In genomic region chr3:134364061-134364935, GRCh38 we compare ENCODE assay signal across 9 cellular contexts. TPM values are rescaled to one million over a fixed set of nuclear protein-coding genes. Genes with fewer than 3 reads are reported as not detected.
DNase-seq lines count a peak whose midpoint lies in the region; ATAC-seq and TF ChIP-seq lines count a peak whose summit lies in the region.
"Had no signal": no experiment of that assay in that cellular context is flagged by ENCODE, and none has a peak within 500 bp of the region (broad histone marks: within the 10 kb centered on the region; RNA-seq: fewer than 3 reads in every experiment).

No MANE protein-coding gene starts in this region.

- H3K27ac ChIP-seq in tibial artery: peak overlapping the region; percentile 98 to 99

- peaks cover 28% of the 10 kb centered on the region for H3K36me3 ChIP-seq in Caco-2 (ENCODE audit: control insufficient read depth, insufficient read depth, low read length)
- H3K36me3 ChIP-seq in tibial artery: peaks cover 84 to 94% (median 89%) of the 10 kb centered on the region in 3 donors

- H3K36me3 Mint-ChIP-seq in Caco-2 (ENCODE audit: insufficient read depth, unreplicated experiment): peaks cover 100% of the 10 kb centered on the region
- no peaks in the 10 kb centered on the region for H3K36me3 Mint-ChIP-seq in activated T-helper 1 cell treated with anti-CD3 and anti-CD28 coated beads, Interleukin-12 subunit alpha, Interleukin-12 subunit beta, Interleukin-2, Interleukin-4 antibody, amounts not matched to agents 30 ng/mL and 10 ng/mL and 1 ng/mL, durations not matched to agents 14 hours and 24 hours and 36 hours (ENCODE audit: low read depth)
- H3K36me3 Mint-ChIP-seq: stimulated activated naive B cell treated with anti-CD40 and anti-IgM and Interleukin-4, amounts not matched to agents 10 μg/mL and 1 μg/mL and 100 μg/mL, for 72 hours had no signal

- ATAC-seq in esophagus mucosa: peak; percentile 87

- TF ChIP-seq CTCF in Caco-2 (IDR thresholded peaks at IDR 0.05; ENCODE audit: insufficient read depth in 1 of 2, low read depth in 1 of 2, low read length in 1 of 2, severe bottlenecking in 1 of 2, unreplicated experiment in 1 of 2): no peak
- no peak for TF ChIP-seq CTCF in tibial artery (IDR thresholded peaks at IDR 0.05)

- intact Hi-C loops in Caco-2 (cut with micrococcal nuclease; ENCODE audit: unreplicated experiment) (loop anchor here (1.0 to 2.0 kb wide), 3 partner anchors 10 to 151 kb away; partner anchors contain the start of gene AMOTL2), tibial artery (cut with DNase I; ENCODE audit: low total_unique reads) (loop anchor here (5.0 kb wide), 1 partner anchor 37 kb away; no protein-coding TSS in a partner anchor)
- intact Hi-C loops in activated T-helper 1 cell treated with anti-CD3 and anti-CD28 coated beads, Interleukin-12 subunit alpha, Interleukin-12 subunit beta, Interleukin-2, Interleukin-4 antibody, amounts not matched to agents 30 ng/mL and 10 ng/mL and 1 ng/mL, durations not matched to agents 14 hours and 24 hours and 36 hours (cut with micrococcal nuclease): no loop called here

- H3K27me3 Mint-ChIP-seq in Caco-2 (ENCODE audit: insufficient read depth, unreplicated experiment): no peaks in the 10 kb centered on the region
- peaks cover 36% of the 10 kb centered on the region for H3K27me3 Mint-ChIP-seq in activated T-helper 1 cell treated with anti-CD3 and anti-CD28 coated beads, Interleukin-12 subunit alpha, Interleukin-12 subunit beta, Interleukin-2, Interleukin-4 antibody, amounts not matched to agents 30 ng/mL and 10 ng/mL and 1 ng/mL, durations not matched to agents 14 hours and 24 hours and 36 hours (ENCODE audit: insufficient read depth)

- CTCF ChIA-PET in Caco-2 (lab: Charles Lee): interaction anchor here (0.6 to 3.1 kb wide), 11 partner anchors 10 to 152 kb away, joined by 3 to 29 read pairs (median 5); partner anchors contain the start of gene AMOTL2

- H3K4me3 ChIP-seq in Caco-2 (ENCODE audit: low read depth, low read length) (0 out of 2 replicates have a peak overlapping the region, but pooled peaks have one; percentile 6), tibial artery (peak overlapping the region; percentile 19 to 26)
- H3K4me3 ChIP-seq in Jurkat, Clone E6-1 (ENCODE audit: low read length): peak overlapping the region; percentile 49

- H3K27me3 ChIP-seq in Caco-2 (replicated peaks; ENCODE audit: control insufficient read depth, insufficient read depth, low read length) (no peaks in the 10 kb centered on the region), tibial artery (no peaks in the 10 kb centered on the region)

- H3K4me1 Mint-ChIP-seq in Caco-2 (ENCODE audit: low read depth, unreplicated experiment): peaks cover 42% of the 10 kb centered on the region
- peaks cover 13% of the 10 kb centered on the region for H3K4me1 Mint-ChIP-seq in activated T-helper 1 cell treated with anti-CD3 and anti-CD28 coated beads, Interleukin-12 subunit alpha, Interleukin-12 subunit beta, Interleukin-2, Interleukin-4 antibody, amounts not matched to agents 30 ng/mL and 10 ng/mL and 1 ng/mL, durations not matched to agents 14 hours and 24 hours and 36 hours (ENCODE audit: low read depth)

- POLR2A ChIA-PET in Caco-2 (lab: Charles Lee): interaction anchor here (0.6 to 4.1 kb wide), 16 partner anchors 8 to 122 kb away, joined by 3 to 70 read pairs (median 5); partner anchors contain the start of genes AMOTL2 and CEP63

- H3K9me3 Mint-ChIP-seq in Caco-2 (ENCODE audit: unreplicated experiment): no peaks in the 10 kb centered on the region
- no peaks in the 10 kb centered on the region for H3K9me3 Mint-ChIP-seq in activated T-helper 1 cell treated with anti-CD3 and anti-CD28 coated beads, Interleukin-12 subunit alpha, Interleukin-12 subunit beta, Interleukin-2, Interleukin-4 antibody, amounts not matched to agents 30 ng/mL and 10 ng/mL and 1 ng/mL, durations not matched to agents 14 hours and 24 hours and 36 hours
- H3K9me3 Mint-ChIP-seq: stimulated activated naive B cell treated with anti-CD40 and anti-IgM and Interleukin-4, amounts not matched to agents 10 μg/mL and 1 μg/mL and 100 μg/mL, for 72 hours had no signal

- H3K4me1 ChIP-seq in Caco-2: peaks cover 95% of the 10 kb centered on the region
- peaks cover 4 to 100% (median 96%) of the 10 kb centered on the region in 4 donors for H3K4me1 ChIP-seq in tibial artery

- H3K27ac Mint-ChIP-seq in Caco-2 (ENCODE audit: unreplicated experiment): peak overlapping the region; percentile 82
- no peak overlapping the region for H3K27ac Mint-ChIP-seq in activated T-helper 1 cell treated with anti-CD3 and anti-CD28 coated beads, Interleukin-12 subunit alpha, Interleukin-12 subunit beta, Interleukin-2, Interleukin-4 antibody, amounts not matched to agents 30 ng/mL and 10 ng/mL and 1 ng/mL, durations not matched to agents 14 hours and 24 hours and 36 hours
- H3K27ac Mint-ChIP-seq: stimulated activated naive B cell treated with anti-CD40 and anti-IgM and Interleukin-4, amounts not matched to agents 10 μg/mL and 1 μg/mL and 100 μg/mL, for 72 hours had no signal

- H3K9me3 ChIP-seq in Caco-2 (no peaks in the 10 kb centered on the region), tibial artery (no peaks in the 10 kb centered on the region)

- DNase-seq in Caco-2 (peak; percentile 95 to 97), midbrain (lab: John Stamatoyannopoulos, UW) (peak; percentile 84), tibial artery (peak; percentile 96 to 99), SHP77 (lab: John Stamatoyannopoulos, UW) (no peak)
- DNase-seq in Jurkat, Clone E6-1 (ENCODE audit: low read depth, low spot score): peak; percentile 56
- DNase-seq in activated CD4-positive, alpha-beta T cell treated with anti-CD3 and anti-CD28 coated beads, Interleukin-2, amount 50 U/mL, for 48 hours: peak; percentile 20 to 42
- no peak for DNase-seq in activated T-helper 1 cell treated with anti-CD3 and anti-CD28 coated beads, Interleukin-12 subunit alpha, Interleukin-12 subunit beta, Interleukin-2, Interleukin-4 antibody, amounts not matched to agents 30 ng/mL and 10 ng/mL and 1 ng/mL, durations not matched to agents 14 hours and 24 hours and 36 hours (ENCODE audit: low spot score)
- DNase-seq: stimulated activated naive B cell treated with anti-CD40 and anti-IgM and Interleukin-4, amounts not matched to agents 10 μg/mL and 1 μg/mL and 100 μg/mL, for 72 hours had no signal

- peak overlapping the region; percentile 70 for H3K4me3 Mint-ChIP-seq in Caco-2 (ENCODE audit: unreplicated experiment)
- no peak overlapping the region for H3K4me3 Mint-ChIP-seq in activated T-helper 1 cell treated with anti-CD3 and anti-CD28 coated beads, Interleukin-12 subunit alpha, Interleukin-12 subunit beta, Interleukin-2, Interleukin-4 antibody, amounts not matched to agents 30 ng/mL and 10 ng/mL and 1 ng/mL, durations not matched to agents 14 hours and 24 hours and 36 hours
- H3K4me3 Mint-ChIP-seq: stimulated activated naive B cell treated with anti-CD40 and anti-IgM and Interleukin-4, amounts not matched to agents 10 μg/mL and 1 μg/mL and 100 μg/mL, for 72 hours had no signal

- no TSS peak for BruUV-seq in Caco-2 (replicated peaks; lab: Mats Ljungman, UMichigan)

RNA-seq across cellular contexts. Expression of gene AMOTL2, which starts 9.9 kb away (rescaled TPM):
- 220 and 271 TPM in 2 replicates for total RNA-seq in Caco-2 (2022)
- polyA plus RNA-seq in Jurkat, Clone E6-1 (2012; ENCODE audit: insufficient read depth, insufficient read length): 0.80 TPM
- 33.2 TPM for total RNA-seq in esophagus mucosa
- not detected in 2 replicates for total RNA-seq in activated T-helper 1 cell treated with anti-CD3 and anti-CD28 coated beads, Interleukin-12 subunit alpha, Interleukin-12 subunit beta, Interleukin-2, Interleukin-4 antibody, amounts not matched to agents 30 ng/mL and 10 ng/mL and 1 ng/mL, durations not matched to agents 14 hours and 24 hours and 36 hours

Comparison
In these comparisons a context has a peak if more than half of its experiments do, and no peak if none do; other contexts are left out.
1. DNase-seq: peak in Caco-2 (2 of 2), Jurkat, Clone E6-1 (single experiment), activated CD4-positive, alpha-beta T cell treated with anti-CD3 and anti-CD28 coated beads, Interleukin-2, amount 50 U/mL, for 48 hours (2 of 2), midbrain (single experiment) and tibial artery (2 of 2); none in activated T-helper 1 cell treated with anti-CD3 and anti-CD28 coated beads, Interleukin-12 subunit alpha, Interleukin-12 subunit beta, Interleukin-2, Interleukin-4 antibody, amounts not matched to agents 30 ng/mL and 10 ng/mL and 1 ng/mL, durations not matched to agents 14 hours and 24 hours and 36 hours (single experiment) and SHP77 (0 of 2).
2. RNA of gene AMOTL2, which starts 9.9 kb away (total RNA-seq): 220 to 271 TPM in Caco-2 and 33.2 TPM in esophagus mucosa (single experiment); not detected in activated T-helper 1 cell treated with anti-CD3 and anti-CD28 coated beads, Interleukin-12 subunit alpha, Interleukin-12 subunit beta, Interleukin-2, Interleukin-4 antibody, amounts not matched to agents 30 ng/mL and 10 ng/mL and 1 ng/mL, durations not matched to agents 14 hours and 24 hours and 36 hours; every median in the first group is over 10 times any median in the second.
3. Peak in every context shown above with its lines, with median percentiles within 50 percentile points of each other: H3K4me3 ChIP-seq.